ENCODE assay signal across 13 cellular contexts in genomic region chr22:42997577-42997976, GRCh38. TPM values are rescaled to one million over a fixed set of nuclear protein-coding genes. Genes with fewer than 3 reads are reported as not detected.
DNase-seq lines count a peak whose midpoint lies in the region; ATAC-seq and TF ChIP-seq lines count a peak whose summit lies in the region.
"Had no signal": no experiment of that assay in that cellular context is flagged by ENCODE, and none has a peak within 500 bp of the region (broad histone marks: within the 10 kb centered on the region; RNA-seq: fewer than 3 reads in every experiment).

No MANE protein-coding gene starts in this region.

- H3K27me3 ChIP-seq in PC-9 (ENCODE audit: insufficient read depth, low read depth) (no peaks in the 10 kb centered on the region), esophagus squamous epithelium (no peaks in the 10 kb centered on the region), skeletal muscle satellite cell (ENCODE audit: control insufficient read depth, insufficient read depth, low read length) (no peaks in the 10 kb centered on the region)

- CTCF ChIA-PET in activated CD4-positive, alpha-beta T cell treated with anti-CD3 and anti-CD28 coated beads for 36 hours (lab: Charles Lee): interaction anchor here (0.7 kb wide), 1 partner anchor 20 kb away, joined by 3 read pairs; no protein-coding TSS in a partner anchor
- CTCF ChIA-PET in PC-9 (lab: Charles Lee): interaction anchor here (0.6 kb wide), 1 partner anchor 188 kb away, joined by 6 read pairs; no protein-coding TSS in a partner anchor

- H3K36me3 ChIP-seq in PC-9 (ENCODE audit: low read depth) (no peaks in the 10 kb centered on the region), esophagus squamous epithelium (no peaks in the 10 kb centered on the region), skeletal muscle satellite cell (ENCODE audit: insufficient read depth, low read length) (no peaks in the 10 kb centered on the region)

- no peak for DNase-seq in activated CD4-positive, alpha-beta T cell treated with anti-CD3 and anti-CD28 coated beads for 36 hours
- no peak for DNase-seq in activated CD4-positive, alpha-beta T cell treated with anti-CD3 and anti-CD28 coated beads for 4 hours
- DNase-seq in PC-9 (no peak), esophagus squamous epithelium (lab: John Stamatoyannopoulos, UW) (no peak), LoVo (ENCODE audit: low spot score) (no peak), KBM-7 (no peak)
- DNase-seq: erythroblast; NCI-H1105; NCI-H524 treated with DMSO at 0.1 percent for 48 hours; stimulated activated CD4-positive, alpha-beta T cell treated with anti-CD3 and anti-CD28 coated beads, Interleukin-12 subunit alpha, Interleukin-12 subunit beta, amount 100 ng/mL, for 4 hours; SW 1271 had no signal

- H3K4me1 ChIP-seq in PC-9 (replicated peaks; ENCODE audit: insufficient read depth): peaks cover 84% of the 10 kb centered on the region
- H3K4me1 ChIP-seq in esophagus squamous epithelium: peaks cover 63 to 96% (median 79%) of the 10 kb centered on the region in 3 donors
- peaks cover 81% of the 10 kb centered on the region for H3K4me1 ChIP-seq in skeletal muscle satellite cell (ENCODE audit: control insufficient read depth, insufficient read depth, low read length)

- peaks cover 94% of the 10 kb centered on the region for H3K79me2 ChIP-seq in PC-9 (ENCODE audit: low read depth)

- H3K9me3 ChIP-seq in PC-9 (ENCODE audit: insufficient read depth, low read depth) (no peaks in the 10 kb centered on the region), esophagus squamous epithelium (no peaks in the 10 kb centered on the region), skeletal muscle satellite cell (replicated peaks; ENCODE audit: low read length) (no peaks in the 10 kb centered on the region)

- in situ Hi-C loops in KBM-7 (cut with MboI; ENCODE audit: low pct_unique_long_range_greater_than_20kb, low sequenced_read_pairs): no loop called here

- peaks cover 12% of the 10 kb centered on the region for H3K36me3 Mint-ChIP-seq in activated CD4-positive, alpha-beta T cell treated with anti-CD3 and anti-CD28 coated beads for 36 hours (ENCODE audit: low read depth)

- no peak overlapping the region for H3K9ac ChIP-seq in skeletal muscle satellite cell (ENCODE audit: low read depth, low read length)

- H2AFZ ChIP-seq in PC-9: no peak overlapping the region

- no peak overlapping the region for H3K4me3 ChIP-seq in PC-9
- H3K4me3 ChIP-seq in esophagus squamous epithelium: no peak overlapping the region
- no peak overlapping the region for H3K4me3 ChIP-seq in skeletal muscle satellite cell (ENCODE audit: low read length)

- no peaks in the 10 kb centered on the region for H3K9me3 Mint-ChIP-seq in activated CD4-positive, alpha-beta T cell treated with anti-CD3 and anti-CD28 coated beads for 36 hours (ENCODE audit: low read depth)

- H3K27ac Mint-ChIP-seq in activated CD4-positive, alpha-beta T cell treated with anti-CD3 and anti-CD28 coated beads for 36 hours: peak overlapping the region; percentile 33

- TF ChIP-seq CTCF in PC-9 (conservative IDR thresholded peaks at IDR 0.05) (no peak), esophagus squamous epithelium (IDR thresholded peaks at IDR 0.05) (no peak)

- no peak for ATAC-seq in activated CD4-positive, alpha-beta T cell treated with anti-CD3 and anti-CD28 coated beads for 36 hours
- ATAC-seq in GM19328 (IDR thresholded peaks at IDR 0.05; ENCODE audit: unreplicated experiment): no peak

- peaks cover 57% of the 10 kb centered on the region for H3F3A ChIP-seq in PC-9 (ENCODE audit: insufficient read depth, low read depth)

- H3K27ac ChIP-seq in PC-9: peak overlapping the region; percentile 46
- peak overlapping the region in 3 of 4 donors; percentile 15 to 93 (median 92) for H3K27ac ChIP-seq in esophagus squamous epithelium

- intact Hi-C loops in activated CD4-positive, alpha-beta T cell treated with anti-CD3 and anti-CD28 coated beads for 36 hours (cut with DNase I, micrococcal nuclease): no loop called here
- intact Hi-C loops in PC-9 (cut with micrococcal nuclease; ENCODE audit: unreplicated experiment) (loop anchor here (10.0 kb wide), 1 partner anchor 127 kb away; no protein-coding TSS in a partner anchor), esophagus squamous epithelium (cut with DNase I) (no loop called here)

- H4K20me1 ChIP-seq in PC-9 (ENCODE audit: insufficient read depth): no peaks in the 10 kb centered on the region

- BruUV-seq in PC-9 (replicated peaks; lab: Mats Ljungman, UMichigan): no TSS peak

- no peak overlapping the region for H3K4me2 ChIP-seq in PC-9
- H3K4me2 ChIP-seq in skeletal muscle satellite cell (ENCODE audit: low read length): peak overlapping the region; percentile 2

- no peak for TF ChIP-seq POLR2A in esophagus squamous epithelium (IDR thresholded peaks at IDR 0.05)

- no peak overlapping the region for H3K4me3 Mint-ChIP-seq in activated CD4-positive, alpha-beta T cell treated with anti-CD3 and anti-CD28 coated beads for 36 hours

- peaks cover 62% of the 10 kb centered on the region for H3K4me1 Mint-ChIP-seq in activated CD4-positive, alpha-beta T cell treated with anti-CD3 and anti-CD28 coated beads for 36 hours

- no peaks in the 10 kb centered on the region for H3K9me2 ChIP-seq in PC-9 (ENCODE audit: insufficient read depth)

- WGBS in esophagus squamous epithelium, 2 donors: 52 to 56% methylated on average over 6 of the region's 6 CpGs

- POLR2A ChIA-PET in activated CD4-positive, alpha-beta T cell treated with anti-CD3 and anti-CD28 coated beads for 36 hours (lab: Charles Lee): interaction anchor here (0.5 kb wide), 1 partner anchor 63 kb away, joined by 3 read pairs; no protein-coding TSS in a partner anchor
- POLR2A ChIA-PET in PC-9 (lab: Charles Lee; ENCODE audit: unreplicated experiment): no interaction called here

- H3K27me3 Mint-ChIP-seq in activated CD4-positive, alpha-beta T cell treated with anti-CD3 and anti-CD28 coated beads for 36 hours: no peaks in the 10 kb centered on the region

RNA-seq across cellular contexts. Expression of gene PACSIN2, which starts 17.4 kb away (rescaled TPM):
- total RNA-seq in activated CD4-positive, alpha-beta T cell treated with anti-CD3 and anti-CD28 coated beads for 36 hours: 10 to 100 TPM; 27.9 to 28.1 TPM
- total RNA-seq in PC-9 (2021): 102 and 103 TPM in 2 replicates
- total RNA-seq in esophagus squamous epithelium: 10 to 100 TPM; 25.8 to 46.0 (median 27.8) TPM
- 30.9 and 46.3 TPM in 2 replicates for total RNA-seq in skeletal muscle satellite cell (2012; rRNA removed)
